Comparison of ENCODE assay signal across 1 cellular context in the genomic region with DNA sequence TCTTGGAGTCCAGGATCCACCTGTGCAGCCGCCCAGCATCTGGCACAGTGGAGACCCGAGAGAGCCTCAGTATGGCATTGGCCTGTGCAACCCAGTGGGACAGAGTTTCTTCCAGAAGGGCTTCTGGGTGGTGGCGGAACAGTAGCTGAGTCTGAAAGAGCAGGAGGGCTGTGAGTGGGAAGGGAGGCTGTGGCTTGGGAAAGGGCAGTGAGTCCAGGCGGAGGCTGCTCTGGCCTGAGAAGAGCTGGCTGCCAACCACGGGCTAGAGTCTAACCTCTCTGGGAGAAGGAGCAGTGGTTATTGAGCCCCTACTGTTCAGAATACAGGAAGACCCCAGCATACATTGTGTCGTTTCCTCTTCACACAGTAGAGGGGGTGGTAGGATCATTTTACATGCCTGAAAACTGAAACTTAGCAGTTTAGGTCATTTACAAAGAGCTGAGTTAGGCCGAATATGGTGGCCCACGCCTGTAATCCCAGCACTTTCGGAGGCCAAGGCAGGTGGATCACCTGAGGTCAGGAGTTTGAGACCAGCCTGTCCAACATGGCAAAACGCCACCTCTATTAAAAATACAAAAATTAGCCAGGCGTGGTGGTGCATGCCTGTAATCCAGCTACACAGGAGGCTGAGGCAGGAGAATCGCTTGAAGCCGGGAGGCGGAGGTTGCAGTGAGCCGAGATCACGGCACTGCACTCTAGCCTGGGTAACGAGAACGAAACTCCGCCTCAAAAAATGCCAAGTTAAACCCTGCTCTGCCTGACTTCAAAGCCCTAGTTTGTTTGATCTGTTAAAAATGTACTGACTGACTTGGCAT.
TF ChIP-seq lines count a peak whose summit lies in the region.

No MANE protein-coding gene starts in this region.

TF ChIP-seq in Ishikawa, 13 proteins besides CTCF, POLR2A, EP300 and RAD21 (continued from another document):
- TF ChIP-seq CREB1 (IDR thresholded peaks at IDR 0.05; ENCODE audit: low read depth) (no peak), EGR1 (IDR thresholded peaks at IDR 0.05) (no peak), NFIC (IDR thresholded peaks at IDR 0.05) (no peak), TEAD4 (IDR thresholded peaks at IDR 0.05) (no peak), TAF1 (IDR thresholded peaks at IDR 0.05; ENCODE audit: low read depth) (no peak), REST (IDR thresholded peaks at IDR 0.05; ENCODE audit: low read depth) (no peak), MAX (IDR thresholded peaks at IDR 0.05) (no peak)
